Comparison of ENCODE assay signal across 8 cellular contexts in genomic region chr6:122839477-122839876, GRCh38. TPM values are rescaled to one million over a fixed set of nuclear protein-coding genes. Genes with fewer than 3 reads are reported as not detected.
A peak's percentile ranks its signal among the peaks of the same experiment; 100 is the strongest.
DNase-seq lines count a peak whose midpoint lies in the region; ATAC-seq and TF ChIP-seq lines count a peak whose summit lies in the region.

No MANE protein-coding gene starts in this region.

- H2AFZ ChIP-seq in OCI-LY7 (ENCODE audit: low read length) = no peak overlapping the region

- TF ChIP-seq CTCF in OCI-LY7 (conservative IDR thresholded peaks at IDR 0.05; ENCODE audit: low read length) (peak; percentile 79), foreskin keratinocyte (conservative IDR thresholded peaks at IDR 0.05) (peak; percentile 78), ovary (IDR thresholded peaks at IDR 0.05) (peak; percentile 26 to 45 (median 32))

- H3K9me2 ChIP-seq in OCI-LY7 (ENCODE audit: insufficient read depth, low read length) = no peaks in the 10 kb centered on the region

- H3K27ac ChIP-seq in OCI-LY7 (ENCODE audit: low read depth, low read length, poor library complexity, severe bottlenecking) (no peak overlapping the region), foreskin keratinocyte (no peak overlapping the region), ovary (no peak overlapping the region)

- H3K27me3 ChIP-seq in foreskin keratinocyte (no peaks in the 10 kb centered on the region), ovary (no peaks in the 10 kb centered on the region)

- no peaks in the 10 kb centered on the region for H3K79me2 ChIP-seq in OCI-LY7 (ENCODE audit: insufficient read depth, low read depth, low read length)

- BruUV-seq in OCI-LY7 (replicated peaks; lab: Mats Ljungman, UMichigan) = no TSS peak

- H3K4me1 ChIP-seq in OCI-LY7 (ENCODE audit: insufficient read depth, low read length, poor library complexity, severe bottlenecking) (no peaks in the 10 kb centered on the region), foreskin keratinocyte (no peaks in the 10 kb centered on the region), ovary (ENCODE audit: insufficient read depth) (no peaks in the 10 kb centered on the region)

- no peaks in the 10 kb centered on the region for H3K9me3 ChIP-seq in OCI-LY7 (ENCODE audit: low read length)
- H3K9me3 ChIP-seq in ovary = no peaks in the 10 kb centered on the region

- H3K4me3 Mint-ChIP-seq in activated T-cell treated with anti-CD3 and anti-CD28 coated beads, Interleukin-2, amount 50 U/mL, for 24 hours = no peak overlapping the region

- peak; percentile 93 for ATAC-seq in GM21390 (IDR thresholded peaks at IDR 0.05; ENCODE audit: unreplicated experiment)
- ATAC-seq in foreskin keratinocyte = peak; percentile 94

- POLR2A ChIA-PET in OCI-LY7 (lab: Charles Lee) = interaction anchor here (0.7 kb wide), 1 partner anchor 217 kb away, joined by 4 read pairs; no protein-coding TSS in a partner anchor

- DNase-seq in ELR (ENCODE audit: low read depth) (peak; percentile 68), HT1080 (ENCODE audit: low read depth) (peak; percentile 56), OCI-LY7 (ENCODE audit: low spot score) (peak; percentile 41), foreskin keratinocyte (peak; percentile 12 to 46), ovary (peak; percentile 16 to 54 (median 27)), cortex of kidney (lab: John Stamatoyannopoulos, UW) (no peak)
- DNase-seq in activated T-cell treated with anti-CD3 and anti-CD28 coated beads, Interleukin-2, amount 50 U/mL, for 24 hours = peak; percentile 33

- H3K36me3 ChIP-seq in OCI-LY7 (ENCODE audit: insufficient read depth, low read length) (no peaks in the 10 kb centered on the region), ovary (no peaks in the 10 kb centered on the region)

- no peak for TF ChIP-seq EP300 in ovary (IDR thresholded peaks at IDR 0.05)

- no peak overlapping the region for H3K27ac Mint-ChIP-seq in activated T-cell treated with anti-CD3 and anti-CD28 coated beads, Interleukin-2, amount 50 U/mL, for 24 hours

- no peaks in the 10 kb centered on the region for H3K9me3 Mint-ChIP-seq in activated T-cell treated with anti-CD3 and anti-CD28 coated beads, Interleukin-2, amount 50 U/mL, for 24 hours

- no peak overlapping the region for H3K4me3 ChIP-seq in OCI-LY7 (ENCODE audit: low read depth, low read length, poor library complexity, severe bottlenecking)
- no peak overlapping the region for H3K4me3 ChIP-seq in ovary

- CTCF ChIA-PET in OCI-LY7 (lab: Charles Lee; ENCODE audit: unreplicated experiment) = interaction anchor here (1.4 kb wide), 1 partner anchor 11 kb away, joined by 5 read pairs; no protein-coding TSS in a partner anchor

- no peak for TF ChIP-seq POLR2A in ovary (IDR thresholded peaks at IDR 0.05)

- no peaks in the 10 kb centered on the region for H4K20me1 ChIP-seq in OCI-LY7 (ENCODE audit: insufficient read depth, low read length)

- H3K36me3 Mint-ChIP-seq in activated T-cell treated with anti-CD3 and anti-CD28 coated beads, Interleukin-2, amount 50 U/mL, for 24 hours (ENCODE audit: low read depth) = no peaks in the 10 kb centered on the region

- H3K4me2 ChIP-seq in OCI-LY7 (ENCODE audit: low read length) = no peak overlapping the region

- H3K4me1 Mint-ChIP-seq in activated T-cell treated with anti-CD3 and anti-CD28 coated beads, Interleukin-2, amount 50 U/mL, for 24 hours (ENCODE audit: low read depth) = no peaks in the 10 kb centered on the region

- peaks cover 14% of the 10 kb centered on the region for H3K27me3 Mint-ChIP-seq in activated T-cell treated with anti-CD3 and anti-CD28 coated beads, Interleukin-2, amount 50 U/mL, for 24 hours

- WGBS in ovary, 3 donors = 2 to 3% (median 3%) methylated on average over 1 of the region's 1 CpG

- intact Hi-C loops in OCI-LY7 (cut with micrococcal nuclease; ENCODE audit: unreplicated experiment) (loop anchor here (1.0 to 5.0 kb wide), 2 partner anchors 108 to 347 kb away; no protein-coding TSS in a partner anchor), ovary (cut with DNase I) (loop anchor here (5.0 to 10.0 kb wide), 2 partner anchors 105 to 107 kb away; no protein-coding TSS in a partner anchor)

RNA-seq across cellular contexts. Expression of gene SMPDL3A, which starts 50.4 kb away (rescaled TPM):
- total RNA-seq in HT1080 (2014; rRNA removed; shearing (Covaris generic)) = 6.1 and 8.4 TPM in 2 replicates
- polyA plus RNA-seq in HT1080 (2015; cell fraction: cytosol; rRNA removed) = 5.3 and 6.0 TPM in 2 replicates
- 7.3 and 8.9 TPM in 2 replicates for polyA plus RNA-seq in HT1080 (2015; cell fraction: nucleus; rRNA removed)
- not detected in 2 replicates for total RNA-seq in OCI-LY7 (2014; rRNA removed; shearing (Covaris generic))
- total RNA-seq in OCI-LY7 (2022) (not detected in 2 replicates), foreskin keratinocyte (4.7 and 6.9 TPM in 2 replicates), ovary (1 to 10 TPM; 3.5 to 9.3 (median 5.8) TPM)
- polyA plus RNA-seq in foreskin keratinocyte (2.7 and 5.0 TPM in 2 replicates), ovary (10 to 100 TPM in 1 of 2 donors, 1 to 10 TPM in 1; 9.1 to 14.1 TPM)

RNA-seq across cellular contexts. Expression of gene FABP7, which starts 60.0 kb away (rescaled TPM):
- not detected in 2 replicates for total RNA-seq in HT1080 (2014; rRNA removed; shearing (Covaris generic))
- not detected in 2 replicates for polyA plus RNA-seq in HT1080 (2015; cell fraction: cytosol; rRNA removed)
- not detected in 2 replicates for polyA plus RNA-seq in HT1080 (2015; cell fraction: nucleus; rRNA removed)
- total RNA-seq in OCI-LY7 (2014; rRNA removed; shearing (Covaris generic)) = not detected in 2 replicates
- total RNA-seq in OCI-LY7 (2022) = not detected in 2 replicates
- total RNA-seq in foreskin keratinocyte = 0.27 and 0.39 TPM in 2 replicates
- 0.49 and 0.59 TPM in 2 replicates for polyA plus RNA-seq in foreskin keratinocyte
- total RNA-seq in ovary = not detected
- polyA plus RNA-seq in ovary = not detected
